Comparison of ENCODE assay signal across 11 cellular contexts in the genomic region with DNA sequence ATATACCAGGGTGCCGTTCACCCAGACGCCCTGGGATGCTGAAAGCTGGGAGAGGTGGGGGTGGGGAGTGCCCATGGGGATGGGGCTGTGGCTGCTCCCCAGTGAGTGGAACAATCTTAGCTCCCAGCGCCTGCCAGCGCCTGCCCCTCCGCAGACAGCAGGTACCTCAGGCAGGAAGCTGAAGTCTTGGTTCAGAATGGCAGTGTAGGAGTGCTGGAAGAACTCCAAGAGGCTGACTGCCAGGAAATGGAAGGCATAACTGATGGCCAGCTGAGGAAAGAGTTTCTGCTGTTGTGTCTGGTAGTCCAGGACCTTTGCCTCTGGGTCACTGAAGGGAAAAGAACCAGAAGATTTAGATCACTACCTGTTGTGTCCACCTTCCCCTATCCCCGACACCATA. TPM values are rescaled to one million over a fixed set of nuclear protein-coding genes. Genes with fewer than 3 reads are reported as not detected.
DNase-seq lines count a peak whose midpoint lies in the region; ATAC-seq and TF ChIP-seq lines count a peak whose summit lies in the region.
"Had no signal": no experiment of that assay in that cellular context is flagged by ENCODE, and none has a peak within 500 bp of the region (broad histone marks: within the 10 kb centered on the region; RNA-seq: fewer than 3 reads in every experiment).

No MANE protein-coding gene starts in this region.

- H3K4me1 Mint-ChIP-seq in natural killer cell treated with Interleukin-12 subunit alpha and Interleukin-12 subunit beta and Interleukin-15 and Interleukin-18, amount 100 ng/mL, for 72 hours (ENCODE audit: low read depth in 2 of 2): peaks cover 9% of the 10 kb centered on the region in 2 donors

- no peak for TF ChIP-seq CTCF in choroid plexus epithelial cell (conservative IDR thresholded peaks at IDR 0.05; ENCODE audit: low read depth, low read length)

- DNase-seq in DMS79 (lab: John Stamatoyannopoulos, UW): peak; percentile 38
- peak; percentile 57 for DNase-seq in NCI-H2029 (lab: John Stamatoyannopoulos, UW)
- peak; percentile 67 for DNase-seq in choroid plexus epithelial cell (ENCODE audit: low read depth)
- DNase-seq in lung microvascular endothelial cell (ENCODE audit: low read depth in 2 of 2): peak; percentile 38 to 73
- no peak for DNase-seq in NCI-H748 treated with DMSO at 0.1 percent for 48 hours (lab: John Stamatoyannopoulos, UW)
- DNase-seq in NCI-H146 (lab: John Stamatoyannopoulos, UW): no peak
- DNase-seq in natural killer cell treated with Interleukin-12 subunit alpha and Interleukin-12 subunit beta and Interleukin-15 and Interleukin-18, amount 100 ng/mL, for 72 hours (ENCODE audit: low spot score): no peak
- no peak for DNase-seq in NCI-H510A (lab: John Stamatoyannopoulos, UW)
- DNase-seq: NCI-H1417 treated with DMSO at 0.1 percent for 48 hours; stimulated activated CD4-positive, alpha-beta T cell treated with anti-CD3 and anti-CD28 coated beads, Interleukin-4, amount 100 ng/mL, for 24 hours had no signal

- no peaks in the 10 kb centered on the region for H3K9me3 Mint-ChIP-seq in natural killer cell treated with Interleukin-12 subunit alpha and Interleukin-12 subunit beta and Interleukin-15 and Interleukin-18, amount 100 ng/mL, for 72 hours

- H3K36me3 Mint-ChIP-seq in natural killer cell treated with Interleukin-12 subunit alpha and Interleukin-12 subunit beta and Interleukin-15 and Interleukin-18, amount 100 ng/mL, for 72 hours: no peaks in the 10 kb centered on the region

- H3K4me3 Mint-ChIP-seq in natural killer cell treated with Interleukin-12 subunit alpha and Interleukin-12 subunit beta and Interleukin-15 and Interleukin-18, amount 100 ng/mL, for 72 hours: no peak overlapping the region

- no peak overlapping the region for H3K4me3 ChIP-seq in choroid plexus epithelial cell (ENCODE audit: low read depth, low read length)

- ATAC-seq in natural killer cell treated with Interleukin-12 subunit alpha and Interleukin-12 subunit beta and Interleukin-15 and Interleukin-18, amount 100 ng/mL, for 72 hours: no peak

- H3K27me3 Mint-ChIP-seq in natural killer cell treated with Interleukin-12 subunit alpha and Interleukin-12 subunit beta and Interleukin-15 and Interleukin-18, amount 100 ng/mL, for 72 hours: peaks cover 0 to 2% of the 10 kb centered on the region in 2 donors

- no peak overlapping the region for H3K27ac Mint-ChIP-seq in natural killer cell treated with Interleukin-12 subunit alpha and Interleukin-12 subunit beta and Interleukin-15 and Interleukin-18, amount 100 ng/mL, for 72 hours

RNA-seq across cellular contexts. Expression of a gene that starts 8.4 kb away (rescaled TPM):
- 0.44 and 0.60 TPM in 2 replicates for total RNA-seq in lung microvascular endothelial cell
- total RNA-seq in natural killer cell treated with Interleukin-12 subunit alpha and Interleukin-12 subunit beta and Interleukin-15 and Interleukin-18, amount 100 ng/mL, for 72 hours: not detected

RNA-seq across cellular contexts. Expression of a gene that starts 36.7 kb away (rescaled TPM):
- total RNA-seq in lung microvascular endothelial cell: 3.5 and 6.7 TPM in 2 replicates
- total RNA-seq in natural killer cell treated with Interleukin-12 subunit alpha and Interleukin-12 subunit beta and Interleukin-15 and Interleukin-18, amount 100 ng/mL, for 72 hours: 1 to 10 TPM; 4.0 to 5.3 TPM

RNA-seq across cellular contexts. Expression of a gene that starts 48.6 kb away (rescaled TPM):
- total RNA-seq in lung microvascular endothelial cell: 0.20 and 2.2 TPM in 2 replicates
- not detected for total RNA-seq in natural killer cell treated with Interleukin-12 subunit alpha and Interleukin-12 subunit beta and Interleukin-15 and Interleukin-18, amount 100 ng/mL, for 72 hours
- total RNA-seq: mononuclear cell had no signal

Comparison
In these comparisons a context has a peak if more than half of its experiments do, and no peak if none do; other contexts are left out.
1. DNase-seq: peak in DMS79 (single experiment), NCI-H2029 (single experiment), choroid plexus epithelial cell (single experiment) and lung microvascular endothelial cell (2 of 2); none in NCI-H748 treated with DMSO at 0.1 percent for 48 hours (single experiment), NCI-H146 (single experiment), natural killer cell treated with Interleukin-12 subunit alpha and Interleukin-12 subunit beta and Interleukin-15 and Interleukin-18, amount 100 ng/mL, for 72 hours (single experiment) and NCI-H510A (single experiment).